26 cellular contexts compared by ENCODE assay signal in the genomic region with DNA sequence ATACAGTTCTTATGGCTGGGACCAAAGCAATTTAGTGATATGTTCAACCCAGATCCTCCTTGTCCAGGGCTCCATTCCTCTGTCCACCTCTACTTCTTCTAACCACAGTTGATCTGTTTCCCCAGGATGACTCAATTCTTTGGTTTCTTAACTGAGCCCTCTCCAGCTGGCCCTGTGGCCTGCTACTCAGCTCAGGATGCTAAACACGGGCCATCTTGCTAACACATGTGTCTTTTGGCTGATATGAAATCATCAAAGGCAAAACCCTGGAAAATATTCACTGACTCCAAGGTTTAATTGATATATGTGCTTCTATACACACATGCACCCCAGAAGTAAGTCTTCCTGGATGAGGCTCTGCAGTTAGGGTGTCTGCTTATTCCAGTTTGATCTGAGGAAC. TPM values are rescaled to one million over a fixed set of nuclear protein-coding genes. Genes with fewer than 3 reads are reported as not detected.
DNase-seq lines count a peak whose midpoint lies in the region; ATAC-seq and TF ChIP-seq lines count a peak whose summit lies in the region.
"Had no signal": no experiment of that assay in that cellular context is flagged by ENCODE, and none has a peak within 500 bp of the region (broad histone marks: within the 10 kb centered on the region; RNA-seq: fewer than 3 reads in every experiment).

No MANE protein-coding gene starts in this region.

- no peaks in the 10 kb centered on the region for H3K36me3 Mint-ChIP-seq in osteocyte (ENCODE audit: unreplicated experiment)
- H3K36me3 Mint-ChIP-seq: CD14-positive monocyte; CD4-positive, alpha-beta memory T cell; CD4-positive, CD25-positive, alpha-beta regulatory T cell; CD8-positive, alpha-beta memory T cell had no signal

- H3K4me1 Mint-ChIP-seq in osteocyte (ENCODE audit: unreplicated experiment) = no peaks in the 10 kb centered on the region
- H3K4me1 Mint-ChIP-seq: CD14-positive monocyte; CD4-positive, alpha-beta memory T cell; CD4-positive, CD25-positive, alpha-beta regulatory T cell; CD8-positive, alpha-beta memory T cell had no signal

- peaks cover 3% of the 10 kb centered on the region for H3K27me3 Mint-ChIP-seq in osteocyte (ENCODE audit: unreplicated experiment)
- H3K27me3 Mint-ChIP-seq: CD4-positive, alpha-beta memory T cell; CD4-positive, CD25-positive, alpha-beta regulatory T cell had no signal

- H3K4me3 ChIP-seq in coronary artery = no peak overlapping the region
- no peak overlapping the region for H3K4me3 ChIP-seq in dorsolateral prefrontal cortex
- H3K4me3 ChIP-seq: BLaER1, GM12878 had no signal

- H3K27ac Mint-ChIP-seq in osteocyte (ENCODE audit: unreplicated experiment) = no peak overlapping the region
- H3K27ac Mint-ChIP-seq: CD14-positive monocyte; CD4-positive, alpha-beta memory T cell; CD4-positive, CD25-positive, alpha-beta regulatory T cell; CD8-positive, alpha-beta memory T cell had no signal

- H3K9me3 Mint-ChIP-seq in osteocyte (ENCODE audit: unreplicated experiment) = peaks cover 24% of the 10 kb centered on the region

- H3K4me3 Mint-ChIP-seq in osteocyte (ENCODE audit: unreplicated experiment) = no peak overlapping the region
- H3K4me3 Mint-ChIP-seq: CD14-positive monocyte; CD4-positive, alpha-beta memory T cell; CD4-positive, CD25-positive, alpha-beta regulatory T cell; CD8-positive, alpha-beta memory T cell had no signal

- TF ChIP-seq CTCF in coronary artery (IDR thresholded peaks at IDR 0.05) (no peak), osteocyte (IDR thresholded peaks at IDR 0.05) (no peak), dorsolateral prefrontal cortex (IDR thresholded peaks at IDR 0.05 in 54 of 56, conservative IDR thresholded peaks at IDR 0.05 in 2 of 56; ENCODE audit: low read depth in 1 of 56, partially characterized antibody in 56 of 56) (no peak)

- intact Hi-C loops in dorsolateral prefrontal cortex (cut with DNase I) = no loop called here

- ATAC-seq in HG03571 (IDR thresholded peaks at IDR 0.05; ENCODE audit: unreplicated experiment) = no peak
- ATAC-seq: GM12878 had no signal

- no peak overlapping the region for H3K27ac ChIP-seq in coronary artery
- H3K27ac ChIP-seq in dorsolateral prefrontal cortex = no peak overlapping the region
- H3K27ac ChIP-seq: BLaER1 had no signal

- no peaks in the 10 kb centered on the region for H3K27me3 ChIP-seq in dorsolateral prefrontal cortex
- H3K27me3 ChIP-seq: BE2C, BLaER1 had no signal

- peak; percentile 43 for DNase-seq in coronary artery (ENCODE audit: low spot score)
- DNase-seq in islet precursor cell = peak; percentile 50
- peak; percentile 13 for DNase-seq in osteocyte (ENCODE audit: extremely low spot score, unreplicated experiment)
- DNase-seq in H4 (ENCODE audit: low spot score) = no peak
- DNase-seq in dorsolateral prefrontal cortex = no peak
- DNase-seq: 8988T; ACHN; BE2C; C1 segment of cervical spinal cord; CD4-positive, alpha-beta memory T cell; CD4-positive, CD25-positive, alpha-beta regulatory T cell; CD8-positive, alpha-beta memory T cell; COR-L47; DMS 273 treated with DMSO at 0.1 percent for 48 hours; DMS153; DMS53; DMS79; DND-41; EL; GDM1 had no signal

RNA-seq across cellular contexts. Expression of gene SHISA6, which starts 43.8 kb away (rescaled TPM):
- total RNA-seq in osteocyte = 0.05 TPM in 1 of 2 replicates, not detected in the other
- total RNA-seq in H4 (2014; rRNA removed; shearing (Covaris generic)) = not detected in 2 replicates
- 10 to 100 TPM in 79 of 120 experiments, 1 to 10 TPM in 41; 4.6 to 28.8 (median 11.3) TPM for total RNA-seq in dorsolateral prefrontal cortex
- total RNA-seq: CD4-positive, alpha-beta memory T cell; CD4-positive, CD25-positive, alpha-beta regulatory T cell; CD8-positive, alpha-beta memory T cell; Daoy; G401; GM12878 had no signal

Comparison
In these comparisons a context has a peak if more than half of its experiments do, and no peak if none do; other contexts are left out.
1. DNase-seq: peak in coronary artery (single experiment), islet precursor cell (single experiment) and osteocyte (single experiment); none in H4 (single experiment) and dorsolateral prefrontal cortex (0 of 10).